ENCODE assay signal across 19 cellular contexts in the genomic region with DNA sequence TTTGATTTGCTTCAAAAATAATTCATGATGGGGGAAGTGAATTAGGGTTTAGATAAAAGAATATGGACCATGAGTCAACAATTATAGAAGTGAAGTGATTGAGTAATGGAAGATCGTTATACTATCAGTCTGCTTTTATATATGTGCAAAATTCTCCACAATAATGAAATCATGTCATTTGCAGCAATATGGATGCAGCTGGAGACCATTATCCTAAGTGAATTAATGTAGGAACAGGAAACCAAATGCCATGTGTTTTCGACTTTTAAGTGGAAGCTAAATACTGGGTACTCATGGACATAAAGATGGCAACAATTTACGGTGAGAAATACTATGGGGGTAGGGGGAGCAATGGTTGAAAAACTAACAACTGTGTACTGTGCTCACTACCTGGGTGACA.
A peak's percentile ranks its signal among the peaks of the same experiment; 100 is the strongest.
DNase-seq lines count a peak whose midpoint lies in the region; ATAC-seq, FAIRE-seq and TF ChIP-seq lines count a peak whose summit lies in the region.
"Had no signal": no experiment of that assay in that cellular context is flagged by ENCODE, and none has a peak within 500 bp of the region (broad histone marks: within the 10 kb centered on the region; RNA-seq: fewer than 3 reads in every experiment).

No MANE protein-coding gene starts in this region.

- H3K9me3 ChIP-seq in SK-N-SH (no peaks in the 10 kb centered on the region), endothelial cell of umbilical vein (replicated peaks; ENCODE audit: control insufficient read depth, insufficient read depth, low read length) (no peaks in the 10 kb centered on the region)
- H3K9me3 ChIP-seq: BE2C, BLaER1 had no signal

- no peak overlapping the region for H3K4me3 ChIP-seq in SK-N-SH (ENCODE audit: low read depth in 2 of 2, low read length in 1 of 2)
- no peak overlapping the region for H3K4me3 ChIP-seq in endothelial cell of umbilical vein (replicated peaks in 1 of 3; ENCODE audit: insufficient read depth in 1 of 3, low read depth in 1 of 3, low read length in 3 of 3)
- H3K4me3 ChIP-seq: BLaER1 had no signal

- H3K4me1 ChIP-seq in SK-N-SH (ENCODE audit: control insufficient read depth in 1 of 2, insufficient read depth in 2 of 2, low read depth in 1 of 2, low read length in 1 of 2) (no peaks in the 10 kb centered on the region), endothelial cell of umbilical vein (ENCODE audit: control insufficient read depth, extremely low read depth, insufficient read depth, low read length) (no peaks in the 10 kb centered on the region)
- H3K4me1 ChIP-seq: BE2C, BLaER1 had no signal

- H2AFZ ChIP-seq in SK-N-SH (ENCODE audit: low read depth) (no peak overlapping the region), endothelial cell of umbilical vein (ENCODE audit: low read depth, low read length) (no peak overlapping the region)

- no peaks in the 10 kb centered on the region for H3K79me2 ChIP-seq in SK-N-SH (ENCODE audit: insufficient read depth)
- no peaks in the 10 kb centered on the region for H3K79me2 ChIP-seq in endothelial cell of umbilical vein (ENCODE audit: control insufficient read depth, insufficient read depth, low read length)

- no peaks in the 10 kb centered on the region for H3K9me2 ChIP-seq in SK-N-SH

- TF ChIP-seq RAD21 in SK-N-SH (IDR thresholded peaks at IDR 0.05; ENCODE audit: low read length) = no peak

- POLR2A ChIA-PET in SK-N-SH (lab: Yijun Ruan, JAX) (no interaction called here), endothelial cell of umbilical vein (lab: Charles Lee) (no interaction called here)

- no peaks in the 10 kb centered on the region for H4K20me1 ChIP-seq in SK-N-SH (ENCODE audit: insufficient read depth)
- H4K20me1 ChIP-seq in endothelial cell of umbilical vein (replicated peaks; ENCODE audit: control insufficient read depth, extremely low read depth, insufficient read depth, low read length) = no peaks in the 10 kb centered on the region
- H4K20me1 ChIP-seq: BLaER1 had no signal

- ATAC-seq in SK-N-SH treated with all-trans-retinoic acid at 6 μM for 48 hours = no peak

- H3K4me2 ChIP-seq in SK-N-SH (no peak overlapping the region), endothelial cell of umbilical vein (ENCODE audit: insufficient read depth, low read length) (no peak overlapping the region)
- H3K4me2 ChIP-seq: BLaER1 had no signal

- BruUV-seq in endothelial cell of umbilical vein (replicated peaks; lab: Mats Ljungman, UMichigan) = no TSS peak

- TF ChIP-seq POLR2A in endothelial cell of umbilical vein (IDR thresholded peaks at IDR 0.05; ENCODE audit: low read depth, low read length) = no peak

- DNase-seq in SK-N-SH = no peak
- DNase-seq in D721Med (ENCODE audit: insufficient read length, low spot score) = no peak
- DNase-seq in endothelial cell of umbilical vein (ENCODE audit: low read depth, low spot score) = no peak
- DNase-seq in globus pallidus (ENCODE audit: low spot score) = no peak
- DNase-seq in NCI-H187 treated with DMSO at 0.1 percent for 48 hours (lab: John Stamatoyannopoulos, UW) = no peak
- DNase-seq: AML-193; BE2C; C1 segment of cervical spinal cord; CD4-positive, alpha-beta memory T cell; CD4-positive, CD25-positive, alpha-beta regulatory T cell; CD8-positive, alpha-beta memory T cell; COR-L47; DMS79 treated with DMSO at 0.1 percent for 48 hours; GF-D8 had no signal

- H3K27me3 ChIP-seq in SK-N-SH (ENCODE audit: insufficient read depth) = no peaks in the 10 kb centered on the region
- no peaks in the 10 kb centered on the region for H3K27me3 ChIP-seq in endothelial cell of umbilical vein (ENCODE audit: control insufficient read depth in 2 of 2, insufficient read depth in 2 of 2, low read length in 2 of 2)
- H3K27me3 ChIP-seq: BE2C, BLaER1 had no signal

- H3K36me3 ChIP-seq in SK-N-SH (replicated peaks in 1 of 2; ENCODE audit: control insufficient read depth in 1 of 2, insufficient read depth in 2 of 2, low read length in 1 of 2) = no peaks in the 10 kb centered on the region
- H3K36me3 ChIP-seq in endothelial cell of umbilical vein (ENCODE audit: control insufficient read depth in 2 of 2, extremely low read depth in 1 of 2, insufficient read depth in 2 of 2, low read length in 2 of 2) = no peaks in the 10 kb centered on the region
- H3K36me3 ChIP-seq: BE2C, BLaER1 had no signal

- TF ChIP-seq CTCF in SK-N-SH (IDR thresholded peaks at IDR 0.05) = no peak
- TF ChIP-seq CTCF in D721Med (IDR thresholded peaks at IDR 0.05; ENCODE audit: insufficient read depth, missing control alignments) = no peak
- TF ChIP-seq CTCF in endothelial cell of umbilical vein (IDR thresholded peaks at IDR 0.05; ENCODE audit: extremely low read depth in 1 of 2, insufficient read depth in 1 of 2, low read depth in 1 of 2, low read length in 2 of 2) = no peak

- intact Hi-C loops in endothelial cell of umbilical vein (cut with micrococcal nuclease) = no loop called here

- H3K9ac ChIP-seq in SK-N-SH (no peak overlapping the region), endothelial cell of umbilical vein (replicated peaks; ENCODE audit: extremely low read depth, insufficient read depth, low read length) (no peak overlapping the region)
- H3K9ac ChIP-seq: BLaER1 had no signal

- H3F3A ChIP-seq in SK-N-SH (replicated peaks; ENCODE audit: insufficient read depth) = no peaks in the 10 kb centered on the region

- no peak for TF ChIP-seq EP300 in SK-N-SH (IDR thresholded peaks at IDR 0.05; ENCODE audit: borderline replicate concordance in 1 of 2, low read depth in 1 of 2, low read length in 1 of 2)

- CTCF ChIA-PET in SK-N-SH (lab: Yijun Ruan, JAX) = no interaction called here
- CTCF ChIA-PET in endothelial cell of umbilical vein (lab: Charles Lee) = no interaction called here

- H3K9me1 ChIP-seq in endothelial cell of umbilical vein (replicated peaks; ENCODE audit: control insufficient read depth, extremely low read depth, insufficient read depth, low read length) = no peaks in the 10 kb centered on the region

- dilution Hi-C loops in endothelial cell of umbilical vein (cut with MboI; ENCODE audit: extremely low pct_ligation_motif_present, low sequenced_read_pairs) = no loop called here

- H3K27ac ChIP-seq in SK-N-SH (ENCODE audit: low read depth in 2 of 2, low read length in 1 of 2) = no peak overlapping the region
- H3K27ac ChIP-seq in endothelial cell of umbilical vein (ENCODE audit: insufficient read depth, low read depth, low read length) = no peak overlapping the region
- H3K27ac ChIP-seq: 22Rv1, BLaER1 had no signal

- WGBS in SK-N-SH (ENCODE audit: low lambda C conversion rate) = 7% methylated on average over 3 of the region's 3 CpGs

- FAIRE-seq in D721Med (lab: Jason Lieb, UNC) (peak; percentile 21), endothelial cell of umbilical vein (lab: Jason Lieb, UNC) (peak; percentile 55)
- FAIRE-seq: GM12891, GM19239 had no signal

TF ChIP-seq in SK-N-SH treated with all-trans-retinoic acid at 6 μM for 48 hours, 23 proteins besides CTCF, POLR2A, EP300 and RAD21:
- TF ChIP-seq PPARA (CRISPR knock-in tag; IDR thresholded peaks at IDR 0.05; ENCODE audit: borderline replicate concordance) (no peak), OSR1 (CRISPR knock-in tag; IDR thresholded peaks at IDR 0.05) (no peak), ZNF565 (CRISPR knock-in tag; conservative IDR thresholded peaks at IDR 0.05; ENCODE audit: low read depth) (no peak), TCF4 (CRISPR knock-in tag; IDR thresholded peaks at IDR 0.05; ENCODE audit: borderline replicate concordance) (peak; percentile 57; the same call in 1 of the 2 replicates)

TF ChIP-seq in SK-N-SH, 30 proteins besides CTCF, POLR2A, EP300 and RAD21 (continues in another document):
- TF ChIP-seq MXI1 (IDR thresholded peaks at IDR 0.05; ENCODE audit: low read depth, low read length) = no peak
- TF ChIP-seq, protein P1, sequence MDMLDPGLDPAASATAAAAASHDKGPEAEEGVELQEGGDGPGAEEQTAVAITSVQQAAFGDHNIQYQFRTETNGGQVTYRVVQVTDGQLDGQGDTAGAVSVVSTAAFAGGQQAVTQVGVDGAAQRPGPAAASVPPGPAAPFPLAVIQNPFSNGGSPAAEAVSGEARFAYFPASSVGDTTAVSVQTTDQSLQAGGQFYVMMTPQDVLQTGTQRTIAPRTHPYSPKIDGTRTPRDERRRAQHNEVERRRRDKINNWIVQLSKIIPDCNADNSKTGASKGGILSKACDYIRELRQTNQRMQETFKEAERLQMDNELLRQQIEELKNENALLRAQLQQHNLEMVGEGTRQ (IDR thresholded peaks at IDR 0.05; ENCODE audit: borderline replicate concordance, low read depth, low read length) = no peak
- TF ChIP-seq, protein P2, sequence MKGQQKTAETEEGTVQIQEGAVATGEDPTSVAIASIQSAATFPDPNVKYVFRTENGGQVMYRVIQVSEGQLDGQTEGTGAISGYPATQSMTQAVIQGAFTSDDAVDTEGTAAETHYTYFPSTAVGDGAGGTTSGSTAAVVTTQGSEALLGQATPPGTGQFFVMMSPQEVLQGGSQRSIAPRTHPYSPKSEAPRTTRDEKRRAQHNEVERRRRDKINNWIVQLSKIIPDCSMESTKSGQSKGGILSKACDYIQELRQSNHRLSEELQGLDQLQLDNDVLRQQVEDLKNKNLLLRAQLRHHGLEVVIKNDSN (IDR thresholded peaks at IDR 0.05; ENCODE audit: borderline replicate concordance, low read depth) = no peak
- no peak for TF ChIP-seq FOXM1 (IDR thresholded peaks at IDR 0.05; ENCODE audit: low read depth)
- TF ChIP-seq EZH2phosphoT487 (IDR thresholded peaks at IDR 0.05; ENCODE audit: borderline replicate concordance, low read depth) = no peak

TF ChIP-seq in endothelial cell of umbilical vein, 7 proteins besides CTCF, POLR2A, EP300 and RAD21:
- TF ChIP-seq FOS (IDR thresholded peaks at IDR 0.05; ENCODE audit: borderline replicate concordance, insufficient read depth, low read length) (no peak), JUN (IDR thresholded peaks at IDR 0.05; ENCODE audit: borderline replicate concordance, insufficient read depth, insufficient read length, low read depth) (no peak), POLR2AphosphoS5 (IDR thresholded peaks at IDR 0.05; ENCODE audit: insufficient read depth, low read depth, low read length) (no peak), MYC (IDR thresholded peaks at IDR 0.05; ENCODE audit: low read depth, low read length) (no peak), GATA2 (IDR thresholded peaks at IDR 0.05; ENCODE audit: insufficient read depth, insufficient read length, low read depth, low read length) (no peak), MAX (IDR thresholded peaks at IDR 0.05; ENCODE audit: insufficient read depth, insufficient read length) (no peak), EZH2 (IDR thresholded peaks at IDR 0.05; ENCODE audit: borderline replicate concordance, low read depth, low read length, severe bottlenecking) (no peak)
TF ChIP-seq in endothelial cell of umbilical vein: peak in this region for 0.
